13 cellular contexts compared by ENCODE assay signal in the genomic region with DNA sequence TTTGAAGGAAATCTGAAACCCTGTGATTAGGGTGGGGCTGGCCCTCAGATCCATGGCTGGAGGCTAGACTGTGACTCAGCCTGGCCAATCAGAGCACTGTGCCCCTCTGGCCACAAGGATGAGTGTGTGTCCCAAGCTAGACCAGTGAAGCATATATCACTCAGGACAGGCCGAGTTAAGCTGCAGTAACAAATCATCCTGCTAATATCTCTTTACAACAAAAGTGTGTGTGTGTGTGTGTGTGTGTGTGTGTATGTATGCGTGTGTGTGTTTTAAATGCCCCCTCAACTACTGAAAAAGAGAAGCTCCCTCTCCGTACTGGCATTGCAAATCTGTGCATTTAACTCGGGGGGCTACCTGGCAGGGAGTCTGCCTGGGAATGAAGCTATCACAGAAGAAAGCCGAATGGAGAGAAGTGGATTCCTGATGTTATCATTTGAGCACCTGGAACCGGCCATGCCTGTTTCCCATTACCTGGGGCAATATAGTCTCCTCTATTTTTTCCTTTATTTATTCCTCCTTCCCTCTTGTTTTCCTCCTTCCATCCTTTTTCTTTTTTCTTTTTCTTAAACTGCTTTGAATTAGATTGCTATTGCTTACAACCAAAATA. TPM values are rescaled to one million over a fixed set of nuclear protein-coding genes. Genes with fewer than 3 reads are reported as not detected.
DNase-seq lines count a peak whose midpoint lies in the region; ATAC-seq, FAIRE-seq and TF ChIP-seq lines count a peak whose summit lies in the region.
"Had no signal": no experiment of that assay in that cellular context is flagged by ENCODE, and none has a peak within 500 bp of the region (broad histone marks: within the 10 kb centered on the region; RNA-seq: fewer than 3 reads in every experiment).

No MANE protein-coding gene starts in this region.

- peak overlapping the region; percentile 40 for H3K9ac ChIP-seq in HCT116 (ENCODE audit: low read length)

- H3K36me3 Mint-ChIP-seq in glutamatergic neuron (ENCODE audit: unreplicated experiment): peaks cover 2% of the 10 kb centered on the region
- H3K36me3 Mint-ChIP-seq: CD14-positive monocyte had no signal

- no peak overlapping the region for H3K27ac Mint-ChIP-seq in glutamatergic neuron (ENCODE audit: unreplicated experiment)
- H3K27ac Mint-ChIP-seq: CD14-positive monocyte had no signal

- H3K4me1 ChIP-seq in A549: peaks cover 32% of the 10 kb centered on the region
- peaks cover 29 to 37% of the 10 kb centered on the region in 2 experiments for H3K4me1 ChIP-seq in HCT116 (ENCODE audit: control insufficient read depth in 1 of 2, insufficient read depth in 2 of 2, low read length in 2 of 2)
- peaks cover 10% of the 10 kb centered on the region for H3K4me1 ChIP-seq in foreskin keratinocyte
- H3K4me1 ChIP-seq in gastrocnemius medialis: no peaks in the 10 kb centered on the region

- no peaks in the 10 kb centered on the region for H3K79me2 ChIP-seq in HCT116 (ENCODE audit: insufficient read depth, low read length)

- in situ Hi-C loops in gastrocnemius medialis (cut with MboI; ENCODE audit: low sequenced_read_pairs in 4 of 4): loop anchor here in 1 of 4 donors (25.0 kb wide), 2 partner anchors 285 to 685 kb away; partner anchors contain the start of gene C5orf47

- H3K36me3 ChIP-seq in HCT116 (ENCODE audit: control insufficient read depth in 1 of 2, insufficient read depth in 2 of 2, low read length in 2 of 2) (no peaks in the 10 kb centered on the region), gastrocnemius medialis (no peaks in the 10 kb centered on the region)
- H3K36me3 ChIP-seq: neutrophil had no signal

- H3K9me2 ChIP-seq in HCT116 (ENCODE audit: insufficient read depth): no peaks in the 10 kb centered on the region

- no TSS peak for BruUV-seq in HCT116 (replicated peaks; lab: Mats Ljungman, UMichigan)

- H3K9me3 ChIP-seq in A549: peaks cover 6% of the 10 kb centered on the region; the same call in 2 of the 3 replicates
- H3K9me3 ChIP-seq in HCT116 (ENCODE audit: control insufficient read depth in 1 of 2, insufficient read depth in 1 of 2, low read depth in 1 of 2, low read length in 2 of 2): peaks cover 0 to under 1% of the 10 kb centered on the region in 2 experiments; a peak in 1 of 4 replicates
- no peaks in the 10 kb centered on the region for H3K9me3 ChIP-seq in gastrocnemius medialis
- H3K9me3 ChIP-seq: neutrophil had no signal

- CTCF ChIA-PET in A549 (lab: Yijun Ruan, JAX) (interaction anchor here (0.7 to 13.2 kb wide), 9 partner anchors 8 to 670 kb away, joined by 3 to 129 read pairs (median 4); partner anchors contain the start of gene STC2), HCT116 (lab: Charles Lee) (interaction anchor here (0.8 to 2.0 kb wide), 5 partner anchors 8 to 270 kb away, joined by 4 to 6 read pairs (median 5); no protein-coding TSS in a partner anchor)

- peaks cover under 1% of the 10 kb centered on the region for H3K9me3 Mint-ChIP-seq in glutamatergic neuron (ENCODE audit: unreplicated experiment)

- TF ChIP-seq POLR2A in A549 (IDR thresholded peaks at IDR 0.05; ENCODE audit: low read length) (no peak), HCT116 (IDR thresholded peaks at IDR 0.05; ENCODE audit: borderline replicate concordance, extremely low read depth, insufficient read depth, insufficient read length) (no peak), gastrocnemius medialis (IDR thresholded peaks at IDR 0.05) (no peak)

- POLR2A ChIA-PET in A549 (lab: Yijun Ruan, JAX) (interaction anchor here (0.8 to 1.6 kb wide), 2 partner anchors 25 to 27 kb away, joined by 3 to 5 read pairs; partner anchors contain the start of gene STC2), HCT116 (lab: Charles Lee) (interaction anchor here (1.2 to 1.5 kb wide), 2 partner anchors 25 to 27 kb away, joined by 6 to 9 read pairs; partner anchors contain the start of gene STC2)

- DNase-seq in A549 (ENCODE audit: low read depth in 1 of 2, low spot score in 1 of 2) (peak; percentile 39 to 69), HCT116 (ENCODE audit: low read depth, low spot score) (peak; percentile 68), foreskin keratinocyte (peak; percentile 37 to 77), NCI-H524 (lab: John Stamatoyannopoulos, UW) (no peak), gastrocnemius medialis (no peak), glutamatergic neuron (no peak)
- DNase-seq: activated gamma-delta T cell treated with Interleukin-2 at 50 U/mL for 16 hours, NCI-H1930 had no signal

- H3K4me1 Mint-ChIP-seq in glutamatergic neuron (ENCODE audit: low read depth, unreplicated experiment): peaks cover 2% of the 10 kb centered on the region

- TF ChIP-seq RAD21 in A549 (conservative IDR thresholded peaks at IDR 0.05 in 1 of 2, IDR thresholded peaks at IDR 0.05 in 1 of 2) (no peak), HCT116 (IDR thresholded peaks at IDR 0.05; ENCODE audit: low read depth) (no peak)

- peak overlapping the region; percentile 12 for H3K4me2 ChIP-seq in A549
- H3K4me2 ChIP-seq in HCT116 (ENCODE audit: low read length): peak overlapping the region; percentile 71

- no peak for TF ChIP-seq CTCF in A549 (IDR thresholded peaks at IDR 0.05)
- TF ChIP-seq CTCF in HCT116 (IDR thresholded peaks at IDR 0.05 in 2 of 3, conservative IDR thresholded peaks at IDR 0.05 in 1 of 3; ENCODE audit: borderline replicate concordance in 1 of 3, insufficient read depth in 1 of 3, low read depth in 2 of 3, low read length in 2 of 3): peak in 1 of 3 experiments; percentile 30; a peak in 1 of 6 replicates
- peak; percentile 20 for TF ChIP-seq CTCF in foreskin keratinocyte (conservative IDR thresholded peaks at IDR 0.05)
- TF ChIP-seq CTCF in gastrocnemius medialis (IDR thresholded peaks at IDR 0.05 in 4 of 5, conservative IDR thresholded peaks at IDR 0.05 in 1 of 5): no peak
- no peak for TF ChIP-seq CTCF in glutamatergic neuron (IDR thresholded peaks at IDR 0.05; ENCODE audit: partially characterized antibody, unreplicated experiment)

- 82% methylated on average over 6 of the region's 6 CpGs for WGBS in A549 (ENCODE audit: missing lambda C conversion rate)

- no peak overlapping the region for H3K4me3 ChIP-seq in A549
- H3K4me3 ChIP-seq in HCT116 (replicated peaks in 1 of 2; ENCODE audit: low read depth in 1 of 2, low read length in 2 of 2): peak overlapping the region; percentile 4 to 31; a peak in 1 of 4 replicates
- H3K4me3 ChIP-seq in gastrocnemius medialis: no peak overlapping the region

- intact Hi-C loops in HCT116 (cut with micrococcal nuclease) (no loop called here), gastrocnemius medialis (cut with DNase I; ENCODE audit: low total_unique reads) (no loop called here)

- no peak overlapping the region for H3K4me3 Mint-ChIP-seq in glutamatergic neuron (ENCODE audit: unreplicated experiment)

- RAD21 ChIA-PET in HCT116 (lab: Charles Lee; ENCODE audit: low non-redundant PET in 1 of 2, low total read pairs in 2 of 2, uncharacterized antibody in 2 of 2, unreplicated experiment in 2 of 2): no interaction called here

- no peak for FAIRE-seq in A549 (lab: Jason Lieb, UNC)

- peaks cover 9% of the 10 kb centered on the region for H3K27me3 Mint-ChIP-seq in glutamatergic neuron (ENCODE audit: unreplicated experiment)

- no peak for TF ChIP-seq EP300 in A549 (IDR thresholded peaks at IDR 0.05)

- ATAC-seq in A549: peak; percentile 74 to 89
- peak; percentile 99 for ATAC-seq in HCT116
- ATAC-seq in SK-N-SH treated with all-trans-retinoic acid at 6 μM for 48 hours: peak; percentile 91
- peak; percentile 98 for ATAC-seq in foreskin keratinocyte
- ATAC-seq in gastrocnemius medialis: no peak
- no peak for ATAC-seq in HG03135 (IDR thresholded peaks at IDR 0.05; ENCODE audit: unreplicated experiment)

- no peaks in the 10 kb centered on the region for H4K20me1 ChIP-seq in HCT116 (ENCODE audit: insufficient read depth)

- H3K27me3 ChIP-seq in HCT116 (ENCODE audit: insufficient read depth, low read length): no peaks in the 10 kb centered on the region
- peaks cover 3% of the 10 kb centered on the region for H3K27me3 ChIP-seq in foreskin keratinocyte
- H3K27me3 ChIP-seq in gastrocnemius medialis: no peaks in the 10 kb centered on the region

- peak overlapping the region; percentile 46 for H2AFZ ChIP-seq in HCT116 (ENCODE audit: low read depth, low read length, poor library complexity, severe bottlenecking)

- H3K27ac ChIP-seq in A549 (peak overlapping the region in 1 of 2 experiments; percentile 70; a peak in 3 of 6 replicates), HCT116 (ENCODE audit: low read depth, low read length) (peak overlapping the region; percentile 35; the same call in 1 of the 2 replicates), foreskin keratinocyte (no peak overlapping the region), gastrocnemius medialis (no peak overlapping the region)
- H3K27ac ChIP-seq: epithelial cell of prostate, neutrophil had no signal

TF ChIP-seq in A549, 52 proteins besides CTCF, POLR2A, EP300 and RAD21 (continues in another document):
- TF ChIP-seq RCOR1 (IDR thresholded peaks at IDR 0.05; ENCODE audit: low read depth, low read length) (no peak), HEYL (CRISPR knock-in tag; IDR thresholded peaks at IDR 0.05) (no peak), HOXA7 (CRISPR knock-in tag; IDR thresholded peaks at IDR 0.05) (no peak), CBX8 (IDR thresholded peaks at IDR 0.05) (no peak), BHLHE40 (IDR thresholded peaks at IDR 0.05; ENCODE audit: low read depth, low read length) (no peak)

TF ChIP-seq in HCT116, 20 proteins besides CTCF, POLR2A, EP300 and RAD21 (continues in another document):
- no peak for TF ChIP-seq SIN3A (IDR thresholded peaks at IDR 0.05; ENCODE audit: low read depth)

TF ChIP-seq in SK-N-SH treated with all-trans-retinoic acid at 6 μM for 48 hours, 23 proteins besides CTCF, POLR2A, EP300 and RAD21 (continues in another document):
- TF ChIP-seq BACH2 (CRISPR knock-in tag; IDR thresholded peaks at IDR 0.05; ENCODE audit: borderline replicate concordance): no peak
- TF ChIP-seq ARNTL (CRISPR knock-in tag; IDR thresholded peaks at IDR 0.05; ENCODE audit: borderline replicate concordance, low read depth): no peak

RNA-seq across cellular contexts. Expression of gene STC2, which starts 25.6 kb away (rescaled TPM):
- polyA plus RNA-seq in A549 (2011; rRNA removed) (30.8 and 46.1 TPM in 2 replicates), A549 (2017; fragmentation: RNase III; extraction: RNeasy Plus Mini Kit Qiagen cat#74134 plus additional on column Dnase treatment) (45.2 to 66.9 TPM (median 52.3 TPM) in 3 replicates), foreskin keratinocyte (8.6 and 17.8 TPM in 2 replicates)
- polyA plus RNA-seq in A549 (2012; cell fraction: cytosol; rRNA removed): 19.1 and 31.4 TPM in 2 replicates
- 39.8 and 46.9 TPM in 2 replicates for polyA plus RNA-seq in A549 (2012; cell fraction: nucleus; rRNA removed)
- polyA minus RNA-seq in A549 (2011; rRNA and poly(A)+ RNA removed): 23.0 and 41.0 TPM in 2 replicates
- total RNA-seq in HCT116 (2021; ENCODE audit: unreplicated experiment) (97.3 TPM), foreskin keratinocyte (10.2 and 25.1 TPM in 2 replicates), gastrocnemius medialis (10 to 100 TPM in 1 of 4 donors, 1 to 10 TPM in 2, under 1 TPM in 1; 0.39 to 12.7 (median 4.0) TPM), glutamatergic neuron (ENCODE audit: unreplicated experiment) (14.0 TPM)
- 177 and 214 TPM in 2 replicates for polyA plus RNA-seq in HCT116 (2012)
- polyA plus RNA-seq: CD14-positive monocyte had no signal

Comparison
In these comparisons a context has a peak if more than half of its experiments do, and no peak if none do; other contexts are left out.
1. ATAC-seq: peak in A549 (2 of 2), HCT116 (single experiment), SK-N-SH treated with all-trans-retinoic acid at 6 μM for 48 hours (single experiment) and foreskin keratinocyte (single experiment); none in gastrocnemius medialis (0 of 2) and HG03135 (single experiment).
2. DNase-seq: peak in A549 (2 of 2), HCT116 (single experiment) and foreskin keratinocyte (2 of 2); none in NCI-H524 (0 of 2), gastrocnemius medialis (0 of 2) and glutamatergic neuron (single experiment).
3. H3K4me3 ChIP-seq: peak in HCT116 (2 of 2); none in A549 (single experiment) and gastrocnemius medialis (0 of 4).
4. Of the 6 proteins assayed by ChIP-seq in both A549 and HCT116: peak only in A549: none; only in HCT116: MAX; in both: none; in neither: 4; mixed calls (peak in some experiments, not most) for 1.